Comparison of ENCODE assay signal across 15 cellular contexts in the genomic region with DNA sequence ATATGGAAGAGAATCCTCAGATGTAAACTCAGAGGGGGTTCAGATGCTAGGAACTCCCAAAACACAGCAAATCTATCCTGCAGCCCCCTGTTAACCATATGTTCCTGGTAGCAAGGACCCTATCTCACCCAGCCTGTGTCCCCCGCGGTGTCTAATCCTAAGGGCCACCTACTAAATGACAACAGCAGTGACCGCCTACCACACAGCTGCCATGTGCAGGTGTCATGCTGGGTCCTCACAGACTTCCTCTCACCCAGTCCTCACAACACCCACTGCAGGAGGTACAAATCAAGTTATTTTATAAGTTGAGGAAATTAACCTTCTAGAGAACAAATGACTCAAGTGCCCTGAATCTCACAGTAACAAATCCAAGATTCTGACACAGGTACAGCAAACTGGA.
DNase-seq lines count a peak whose midpoint lies in the region; ATAC-seq, FAIRE-seq and TF ChIP-seq lines count a peak whose summit lies in the region.
"Had no signal": no experiment of that assay in that cellular context is flagged by ENCODE, and none has a peak within 500 bp of the region (broad histone marks: within the 10 kb centered on the region; RNA-seq: fewer than 3 reads in every experiment).

No MANE protein-coding gene starts in this region.

- H3K27me3 ChIP-seq in CD4-positive, alpha-beta T cell (ENCODE audit: control insufficient read depth, insufficient read depth, low read length) = no peaks in the 10 kb centered on the region
- no peaks in the 10 kb centered on the region for H3K27me3 ChIP-seq in dorsolateral prefrontal cortex

- ATAC-seq in CD4-positive, alpha-beta T cell (ENCODE audit: poor library complexity) = no peak
- no peak for ATAC-seq in stimulated activated effector memory CD8-positive, alpha-beta T cell treated with anti-CD3 and anti-CD28 coated beads, Interleukin-12 subunit alpha, Interleukin-12 subunit beta, amount 100 ng/mL, for 72 hours
- ATAC-seq in GM21381 (IDR thresholded peaks at IDR 0.05; ENCODE audit: unreplicated experiment) = no peak
- ATAC-seq: K562 had no signal

- CTCF ChIA-PET in CD4-positive, alpha-beta T cell (lab: Charles Lee) = no interaction called here

- H3K4me3 Mint-ChIP-seq in CD4-positive, alpha-beta T cell = no peak overlapping the region
- no peak overlapping the region for H3K4me3 Mint-ChIP-seq in stimulated activated effector memory CD8-positive, alpha-beta T cell treated with anti-CD3 and anti-CD28 coated beads, Interleukin-12 subunit alpha, Interleukin-12 subunit beta, amount 100 ng/mL, for 72 hours

- no peaks in the 10 kb centered on the region for H3K9me3 Mint-ChIP-seq in CD4-positive, alpha-beta T cell
- H3K9me3 Mint-ChIP-seq in stimulated activated effector memory CD8-positive, alpha-beta T cell treated with anti-CD3 and anti-CD28 coated beads, Interleukin-12 subunit alpha, Interleukin-12 subunit beta, amount 100 ng/mL, for 72 hours = no peaks in the 10 kb centered on the region

- no peaks in the 10 kb centered on the region for H3K9me3 ChIP-seq in CD4-positive, alpha-beta T cell (ENCODE audit: control insufficient read depth, low read length)
- H3K9me3 ChIP-seq: SK-N-SH had no signal

- no peak for FAIRE-seq in H54 (lab: Jason Lieb, UNC)
- FAIRE-seq: K562 had no signal

- no peak for DNase-seq in CD4-positive, alpha-beta T cell
- DNase-seq in NCI-H524 treated with DMSO at 0.1 percent for 48 hours (lab: John Stamatoyannopoulos, UW) (peak; percentile 71), dorsolateral prefrontal cortex (no peak), kidney tubule cell (ENCODE audit: low spot score) (no peak), NCI-H2029 treated with DMSO at 0.1 percent for 48 hours (lab: John Stamatoyannopoulos, UW) (no peak), H54 (ENCODE audit: insufficient read length, low spot score) (no peak)
- DNase-seq in stimulated activated effector memory CD8-positive, alpha-beta T cell treated with anti-CD3 and anti-CD28 coated beads, Interleukin-12 subunit alpha, Interleukin-12 subunit beta, amount 100 ng/mL, for 72 hours (ENCODE audit: low spot score in 2 of 2) = no peak
- DNase-seq: activated CD4-positive, CD25-positive, alpha-beta regulatory T cell; midbrain; NCI-H1694; NCI-H82; SK-N-SH had no signal

- no peak for TF ChIP-seq CTCF in CD4-positive, alpha-beta T cell (IDR thresholded peaks at IDR 0.05)
- no peak for TF ChIP-seq CTCF in dorsolateral prefrontal cortex (IDR thresholded peaks at IDR 0.05 in 54 of 56, conservative IDR thresholded peaks at IDR 0.05 in 2 of 56; ENCODE audit: low read depth in 1 of 56, partially characterized antibody in 56 of 56)

- H3K4me1 Mint-ChIP-seq in CD4-positive, alpha-beta T cell (ENCODE audit: low read depth) = peaks cover 24% of the 10 kb centered on the region
- H3K4me1 Mint-ChIP-seq in stimulated activated effector memory CD8-positive, alpha-beta T cell treated with anti-CD3 and anti-CD28 coated beads, Interleukin-12 subunit alpha, Interleukin-12 subunit beta, amount 100 ng/mL, for 72 hours = peaks cover 78% of the 10 kb centered on the region

- POLR2A ChIA-PET in CD4-positive, alpha-beta T cell (lab: Charles Lee) = no interaction called here

- peak overlapping the region; percentile 6 for H3K27ac Mint-ChIP-seq in CD4-positive, alpha-beta T cell
- peak overlapping the region; percentile 84 for H3K27ac Mint-ChIP-seq in stimulated activated effector memory CD8-positive, alpha-beta T cell treated with anti-CD3 and anti-CD28 coated beads, Interleukin-12 subunit alpha, Interleukin-12 subunit beta, amount 100 ng/mL, for 72 hours
- H3K27ac Mint-ChIP-seq: progenitor cell of endocrine pancreas had no signal

- intact Hi-C loops in CD4-positive, alpha-beta T cell (cut with DNase I, micrococcal nuclease) = no loop called here
- intact Hi-C loops in dorsolateral prefrontal cortex (cut with DNase I) = no loop called here

- no peaks in the 10 kb centered on the region for H3K27me3 Mint-ChIP-seq in CD4-positive, alpha-beta T cell
- H3K27me3 Mint-ChIP-seq: progenitor cell of endocrine pancreas had no signal

- no peak overlapping the region for H3K4me3 ChIP-seq in dorsolateral prefrontal cortex
- H3K4me3 ChIP-seq: K562 had no signal

- H3K36me3 Mint-ChIP-seq in CD4-positive, alpha-beta T cell (ENCODE audit: low read depth) = no peaks in the 10 kb centered on the region
- H3K36me3 Mint-ChIP-seq in stimulated activated effector memory CD8-positive, alpha-beta T cell treated with anti-CD3 and anti-CD28 coated beads, Interleukin-12 subunit alpha, Interleukin-12 subunit beta, amount 100 ng/mL, for 72 hours = no peaks in the 10 kb centered on the region

- no peak for TF ChIP-seq POLR2A in H54 (IDR thresholded peaks at IDR 0.05; ENCODE audit: low read depth, low read length)

- no peak overlapping the region for H3K27ac ChIP-seq in CD4-positive, alpha-beta T cell (ENCODE audit: low read depth, low read length)
- H3K27ac ChIP-seq in dorsolateral prefrontal cortex = peak overlapping the region; percentile 67 to 100 (median 98)
